Comparison of ENCODE assay signal across 21 cellular contexts in genomic region chr2:238260879-238261278, GRCh38. TPM values are rescaled to one million over a fixed set of nuclear protein-coding genes. Genes with fewer than 3 reads are reported as not detected.
A peak's percentile ranks its signal among the peaks of the same experiment; 100 is the strongest.
DNase-seq lines count a peak whose midpoint lies in the region; ATAC-seq, FAIRE-seq and TF ChIP-seq lines count a peak whose summit lies in the region.
"Had no signal": no experiment of that assay in that cellular context is flagged by ENCODE, and none has a peak within 500 bp of the region (broad histone marks: within the 10 kb centered on the region; RNA-seq: fewer than 3 reads in every experiment).

No MANE protein-coding gene starts in this region.

- TF ChIP-seq RAD21 in HepG2 (CRISPR knock-in tag; IDR thresholded peaks at IDR 0.05) = no peak

- in situ Hi-C loops in HepG2 (cut with HindIII; ENCODE audit: extremely low pct_ligation_motif_present, low pct_unique_long_range_greater_than_20kb) = loop anchor here (10.0 kb wide), 1 partner anchor 406 kb away; the partner anchor contains the start of gene RAMP1

- no peaks in the 10 kb centered on the region for H3K79me2 ChIP-seq in HepG2 (ENCODE audit: insufficient read depth, low read length)

- TF ChIP-seq POLR2A in HepG2 (IDR thresholded peaks at IDR 0.05; ENCODE audit: insufficient read depth in 1 of 2, low read depth in 2 of 2, low read length in 2 of 2) (no peak), thyroid gland (IDR thresholded peaks at IDR 0.05) (no peak)

- H3K4me3 ChIP-seq in right atrium auricular region (no peak overlapping the region), endodermal cell (ENCODE audit: low read length) (no peak overlapping the region), HepG2 (replicated peaks in 1 of 3; ENCODE audit: insufficient read depth in 1 of 3, low read depth in 2 of 3, low read length in 3 of 3) (no peak overlapping the region), thyroid gland (replicated peaks in 1 of 3) (no peak overlapping the region)
- H3K4me3 ChIP-seq: GM23338 had no signal

- H3K4me3 Mint-ChIP-seq in endodermal cell (no peak overlapping the region), osteocyte (ENCODE audit: unreplicated experiment) (no peak overlapping the region)
- H3K4me3 Mint-ChIP-seq: activated naive CD8-positive, alpha-beta T cell; brain; GM23338 had no signal

- 70 to 93% methylated on average over 14 to 18 of the region's 18 CpGs for WGBS in endodermal cell (ENCODE audit: insufficient coverage in 1 of 2, insufficient read length in 1 of 2), 2 experiments
- WGBS in HepG2 (ENCODE audit: low lambda C conversion rate) = 87% methylated on average over 16 of the region's 18 CpGs
- 20 to 42% methylated on average over 1 to 11 of the region's 18 CpGs for WGBS in thyroid gland, 2 donors

- DNase-seq in Right ventricle myocardium superior (peak; percentile 67), right atrium auricular region (ENCODE audit: low spot score) (no peak), endodermal cell (no peak), HepG2 (ENCODE audit: low spot score) (peak; percentile 34), thyroid gland (peak; percentile 67 to 78), osteocyte (ENCODE audit: extremely low spot score, unreplicated experiment) (no peak), globus pallidus (ENCODE audit: low spot score) (no peak)
- no peak for DNase-seq in stimulated activated CD4-positive, alpha-beta T cell treated with anti-CD3 and anti-CD28 coated beads, Interleukin-2, amount 100 ng/mL, for 48 hours
- DNase-seq: 8988T; activated CD4-positive, alpha-beta T cell treated with anti-CD3 and anti-CD28 coated beads for 1 hour; hippocampal formation; NCI-H146; nucleus accumbens; stimulated activated CD4-positive, alpha-beta T cell treated with anti-CD3 and anti-CD28 coated beads, Interleukin-4, amount 100 ng/mL, for 1 hour had no signal

- H3K36me3 Mint-ChIP-seq in endodermal cell (ENCODE audit: low read depth) (peaks cover 29% of the 10 kb centered on the region), osteocyte (ENCODE audit: unreplicated experiment) (peaks cover 2% of the 10 kb centered on the region)

- H3K4me1 ChIP-seq in right atrium auricular region (peaks cover 0 to 38% of the 10 kb centered on the region in 2 donors), endodermal cell (ENCODE audit: control insufficient read depth, insufficient read depth, low read length) (no peaks in the 10 kb centered on the region), HepG2 (ENCODE audit: insufficient read depth, low read length) (peaks cover 54% of the 10 kb centered on the region), thyroid gland (peaks cover 25 to 49% of the 10 kb centered on the region in 2 donors)

- no peak overlapping the region for H2AFZ ChIP-seq in HepG2 (ENCODE audit: low read length)
- H2AFZ ChIP-seq: GM23338 had no signal

- H3K9me3 Mint-ChIP-seq in endodermal cell = no peaks in the 10 kb centered on the region
- no peaks in the 10 kb centered on the region for H3K9me3 Mint-ChIP-seq in osteocyte (ENCODE audit: unreplicated experiment)
- H3K9me3 Mint-ChIP-seq: brain, GM23338 had no signal

- ATAC-seq in Right ventricle myocardium superior (ENCODE audit: poor library complexity) (peak; percentile 49), HepG2 (no peak)
- ATAC-seq: GM23338, SK-N-SH treated with all-trans-retinoic acid at 6 μM for 48 hours had no signal

- H3K27ac ChIP-seq in right atrium auricular region (no peak overlapping the region), endodermal cell (ENCODE audit: low read depth, low read length) (peak overlapping the region; percentile 75), HepG2 (ENCODE audit: extremely low read length, insufficient read depth, low read length) (peak overlapping the region; percentile 88), thyroid gland (peak overlapping the region in 2 of 3 donors; percentile 55 to 56)

- no peak for FAIRE-seq in HepG2 (lab: Jason Lieb, UNC)
- FAIRE-seq: endothelial cell of umbilical vein, GM19239, keratinocyte had no signal

- no peak for TF ChIP-seq CTCF in right atrium auricular region (IDR thresholded peaks at IDR 0.05)
- no peak for TF ChIP-seq CTCF in endodermal cell (conservative IDR thresholded peaks at IDR 0.05)
- no peak for TF ChIP-seq CTCF in HepG2 (CRISPR knock-in tag; IDR thresholded peaks at IDR 0.05)
- TF ChIP-seq CTCF in thyroid gland (IDR thresholded peaks at IDR 0.05) = no peak
- TF ChIP-seq CTCF in osteocyte (IDR thresholded peaks at IDR 0.05) = no peak

- no peak overlapping the region for H3K4me2 ChIP-seq in HepG2 (ENCODE audit: low read depth, low read length)
- H3K4me2 ChIP-seq: GM23338 had no signal

- POLR2A ChIA-PET in HepG2 (lab: Yijun Ruan, JAX) = interaction anchor here (1.7 kb wide), 1 partner anchor 17 kb away, joined by 6 read pairs; no protein-coding TSS in a partner anchor

- H3K36me3 ChIP-seq in right atrium auricular region = peaks cover 75% of the 10 kb centered on the region
- peaks cover 50% of the 10 kb centered on the region for H3K36me3 ChIP-seq in endodermal cell (ENCODE audit: control insufficient read depth, insufficient read depth, low read length)
- peaks cover 16 to 77% of the 10 kb centered on the region in 2 experiments for H3K36me3 ChIP-seq in HepG2 (replicated peaks in 1 of 2; ENCODE audit: control insufficient read depth in 1 of 2, insufficient read depth in 2 of 2, low read length in 2 of 2)
- peaks cover 4 to 9% of the 10 kb centered on the region in 2 donors for H3K36me3 ChIP-seq in thyroid gland

- H3K27ac Mint-ChIP-seq in endodermal cell (no peak overlapping the region), osteocyte (ENCODE audit: unreplicated experiment) (no peak overlapping the region)
- H3K27ac Mint-ChIP-seq: activated naive CD8-positive, alpha-beta T cell; brain; GM23338 had no signal

- H3K9me3 ChIP-seq in right atrium auricular region (no peaks in the 10 kb centered on the region), endodermal cell (ENCODE audit: control insufficient read depth, low read length) (no peaks in the 10 kb centered on the region), HepG2 (ENCODE audit: low read length) (no peaks in the 10 kb centered on the region), thyroid gland (no peaks in the 10 kb centered on the region)

- no TSS peak for BruUV-seq in HepG2 (replicated peaks; lab: Mats Ljungman, UMichigan)

- CTCF ChIA-PET in HepG2 (lab: Yijun Ruan, JAX; ENCODE audit: low intra/inter-chr PET ratio, low total read pairs) = no interaction called here

- TF ChIP-seq EP300 in HepG2 (IDR thresholded peaks at IDR 0.05; ENCODE audit: low read depth in 2 of 2, low read length in 2 of 2) = peak in 1 of 2 experiments; percentile 27; a peak in 1 of 4 replicates
- no peak for TF ChIP-seq EP300 in HepG2 (CRISPR knock-in tag; IDR thresholded peaks at IDR 0.05; ENCODE audit: borderline replicate concordance)

- intact Hi-C loops in Right ventricle myocardium superior (cut with DNase I) = loop anchor here (5.0 to 10.0 kb wide), 2 partner anchors 196 to 404 kb away; partner anchors contain the start of genes RAMP1 and SCLY
- intact Hi-C loops in HepG2 (cut with micrococcal nuclease; ENCODE audit: unreplicated experiment) = no loop called here
- intact Hi-C loops in thyroid gland (cut with DNase I) = loop anchor here (5.0 kb wide), 1 partner anchor 404 kb away; the partner anchor contains the start of gene RAMP1

- H3K4me1 Mint-ChIP-seq in endodermal cell (peaks cover 4% of the 10 kb centered on the region), osteocyte (ENCODE audit: unreplicated experiment) (peaks cover 9% of the 10 kb centered on the region)

- H4K20me1 ChIP-seq in HepG2 (ENCODE audit: insufficient read depth, low read length) = no peaks in the 10 kb centered on the region

- no peak overlapping the region for H3K9ac ChIP-seq in endodermal cell (ENCODE audit: extremely low read depth, low read length, poor library complexity, severe bottlenecking)
- H3K9ac ChIP-seq in HepG2 (ENCODE audit: insufficient read depth, low read depth, low read length) = no peak overlapping the region

- H3K27me3 ChIP-seq in right atrium auricular region (no peaks in the 10 kb centered on the region), endodermal cell (ENCODE audit: control insufficient read depth, insufficient read depth, low read length, poor library complexity, severe bottlenecking) (no peaks in the 10 kb centered on the region), HepG2 (ENCODE audit: control insufficient read depth in 1 of 2, insufficient read depth in 2 of 2, low read length in 2 of 2) (no peaks in the 10 kb centered on the region), thyroid gland (no peaks in the 10 kb centered on the region)

- no peaks in the 10 kb centered on the region for H3K27me3 Mint-ChIP-seq in endodermal cell (ENCODE audit: insufficient read depth)
- H3K27me3 Mint-ChIP-seq in osteocyte (ENCODE audit: unreplicated experiment) = no peaks in the 10 kb centered on the region
- H3K27me3 Mint-ChIP-seq: activated naive CD8-positive, alpha-beta T cell; brain had no signal

RNA-seq across cellular contexts. Expression of gene HES6, which starts 21.0 kb away (rescaled TPM):
- total RNA-seq in Right ventricle myocardium superior (2.5 TPM), right atrium auricular region (1 to 10 TPM; 2.5 to 4.8 TPM), endodermal cell (10 to 100 TPM; 17.8 to 26.3 TPM), HepG2 (2016; rRNA removed; fragmentation: Illumina TruSeq; extraction: Trizol) (59.0 and 82.8 TPM in 2 replicates), thyroid gland (1 to 10 TPM; 2.9 to 9.0 (median 6.8) TPM), osteocyte (6.2 and 6.5 TPM in 2 replicates)
- 302 TPM for polyA plus RNA-seq in endodermal cell (2013, experiment 1 of 2)
- 279 TPM for polyA plus RNA-seq in endodermal cell (2013, experiment 2 of 2)
- 147 and 163 TPM in 2 replicates for total RNA-seq in HepG2 (2016; cell fraction: cytosol; rRNA removed; fragmentation: Illumina TruSeq; extraction: Trizol; ENCODE audit: low read depth)
- 53.8 and 85.2 TPM in 2 replicates for total RNA-seq in HepG2 (2016; cell fraction: insoluble cytoplasmic fraction; rRNA removed; fragmentation: Illumina TruSeq; extraction: Trizol)
- total RNA-seq in HepG2 (2016; cell fraction: membrane; rRNA removed; fragmentation: Illumina TruSeq; extraction: Trizol) = 185 and 209 TPM in 2 replicates
- total RNA-seq in HepG2 (2016; cell fraction: nucleus; rRNA removed; fragmentation: Illumina TruSeq; extraction: Trizol) = 38.9 and 45.1 TPM in 2 replicates
- polyA plus RNA-seq in HepG2 (2011; rRNA removed) = 19.5 and 25.3 TPM in 2 replicates
- 16.3 and 30.2 TPM in 2 replicates for polyA plus RNA-seq in HepG2 (2011; cell fraction: cytosol; rRNA removed)
- polyA plus RNA-seq in HepG2 (2011; cell fraction: nucleus; rRNA removed) = 53.7 and 55.3 TPM in 2 replicates
- polyA plus RNA-seq in HepG2 (2012) = 15.6 and 22.1 TPM in 2 replicates
- 142 and 160 TPM in 2 replicates for polyA plus RNA-seq in HepG2 (2016; cell fraction: cytosol; fragmentation: Illumina TruSeq; extraction: Trizol; ENCODE audit: low read depth)
- polyA plus RNA-seq in HepG2 (2016; cell fraction: insoluble cytoplasmic fraction; fragmentation: Illumina TruSeq; extraction: Trizol; ENCODE audit: low read depth) = 56.0 and 58.7 TPM in 2 replicates
- 144 and 147 TPM in 2 replicates for polyA plus RNA-seq in HepG2 (2016; cell fraction: membrane; fragmentation: Illumina TruSeq; extraction: Trizol; ENCODE audit: low read depth)
- 73.3 and 84.5 TPM in 2 replicates for polyA plus RNA-seq in HepG2 (2016; cell fraction: nucleus; fragmentation: Illumina TruSeq; extraction: Trizol; ENCODE audit: insufficient read depth, low read depth)
- 0.30 and 12.1 TPM in 2 replicates for polyA minus RNA-seq in HepG2 (2011; rRNA and poly(A)+ RNA removed; ENCODE audit: low replicate concordance)
- 10.4 and 11.7 TPM in 2 replicates for polyA minus RNA-seq in HepG2 (2011; cell fraction: cytosol; rRNA and poly(A)+ RNA removed)
- polyA minus RNA-seq in HepG2 (2011; cell fraction: nucleus; rRNA and poly(A)+ RNA removed) = 3.1 and 4.4 TPM in 2 replicates

RNA-seq across cellular contexts. Expression of gene PER2, which starts 27.5 kb away (rescaled TPM):
- total RNA-seq in Right ventricle myocardium superior (3.6 TPM), right atrium auricular region (1 to 10 TPM; 5.2 to 9.4 TPM), endodermal cell (10 to 100 TPM in 1 of 2 donors, 1 to 10 TPM in 1; 9.7 to 13.5 TPM), HepG2 (2016; rRNA removed; fragmentation: Illumina TruSeq; extraction: Trizol) (6.8 and 9.4 TPM in 2 replicates), thyroid gland (10 to 100 TPM in 2 of 4 donors, 1 to 10 TPM in 2; 6.5 to 17.6 (median 9.6) TPM), osteocyte (3.7 and 5.7 TPM in 2 replicates)
- 5.6 TPM for polyA plus RNA-seq in endodermal cell (2013, experiment 1 of 2)
- polyA plus RNA-seq in endodermal cell (2013, experiment 2 of 2) = 4.9 TPM
- total RNA-seq in HepG2 (2016; cell fraction: cytosol; rRNA removed; fragmentation: Illumina TruSeq; extraction: Trizol; ENCODE audit: low read depth) = 21.5 and 22.6 TPM in 2 replicates
- total RNA-seq in HepG2 (2016; cell fraction: insoluble cytoplasmic fraction; rRNA removed; fragmentation: Illumina TruSeq; extraction: Trizol) = 5.4 and 8.6 TPM in 2 replicates
- 9.6 TPM in 2 replicates for total RNA-seq in HepG2 (2016; cell fraction: membrane; rRNA removed; fragmentation: Illumina TruSeq; extraction: Trizol)
- 9.6 and 11.5 TPM in 2 replicates for total RNA-seq in HepG2 (2016; cell fraction: nucleus; rRNA removed; fragmentation: Illumina TruSeq; extraction: Trizol)
- polyA plus RNA-seq in HepG2 (2011; rRNA removed) = 5.1 TPM in 2 replicates
- polyA plus RNA-seq in HepG2 (2011; cell fraction: cytosol; rRNA removed) = 2.3 and 2.9 TPM in 2 replicates
- 12.7 and 15.5 TPM in 2 replicates for polyA plus RNA-seq in HepG2 (2011; cell fraction: nucleus; rRNA removed)
- polyA plus RNA-seq in HepG2 (2012) = 7.2 and 7.6 TPM in 2 replicates
- polyA plus RNA-seq in HepG2 (2016; cell fraction: cytosol; fragmentation: Illumina TruSeq; extraction: Trizol; ENCODE audit: low read depth) = 0.31 and 0.44 TPM in 2 replicates
- 5.0 and 6.1 TPM in 2 replicates for polyA plus RNA-seq in HepG2 (2016; cell fraction: insoluble cytoplasmic fraction; fragmentation: Illumina TruSeq; extraction: Trizol; ENCODE audit: low read depth)
- polyA plus RNA-seq in HepG2 (2016; cell fraction: membrane; fragmentation: Illumina TruSeq; extraction: Trizol; ENCODE audit: low read depth) = 1.3 and 1.5 TPM in 2 replicates
- 18.1 and 18.4 TPM in 2 replicates for polyA plus RNA-seq in HepG2 (2016; cell fraction: nucleus; fragmentation: Illumina TruSeq; extraction: Trizol; ENCODE audit: insufficient read depth, low read depth)
- 8.0 and 20.0 TPM in 2 replicates for polyA minus RNA-seq in HepG2 (2011; rRNA and poly(A)+ RNA removed; ENCODE audit: low replicate concordance)
- 6.6 and 9.5 TPM in 2 replicates for polyA minus RNA-seq in HepG2 (2011; cell fraction: cytosol; rRNA and poly(A)+ RNA removed)
- polyA minus RNA-seq in HepG2 (2011; cell fraction: nucleus; rRNA and poly(A)+ RNA removed) = 40.7 and 48.7 TPM in 2 replicates

RNA-seq across cellular contexts. Expression of gene ILKAP, which starts 57.4 kb away (rescaled TPM):
- total RNA-seq in Right ventricle myocardium superior = 23.8 TPM
- 10 to 100 TPM; 15.9 to 17.6 TPM for total RNA-seq in right atrium auricular region
- total RNA-seq in endodermal cell = 10 to 100 TPM; 40.9 to 46.4 TPM
- 42.6 TPM for polyA plus RNA-seq in endodermal cell (2013, experiment 1 of 2)
- polyA plus RNA-seq in endodermal cell (2013, experiment 2 of 2) = 38.0 TPM
- 28.8 and 33.1 TPM in 2 replicates for total RNA-seq in HepG2 (2016; rRNA removed; fragmentation: Illumina TruSeq; extraction: Trizol)
- total RNA-seq in HepG2 (2016; cell fraction: cytosol; rRNA removed; fragmentation: Illumina TruSeq; extraction: Trizol; ENCODE audit: low read depth) = 48.9 and 49.3 TPM in 2 replicates
- 29.4 and 32.7 TPM in 2 replicates for total RNA-seq in HepG2 (2016; cell fraction: insoluble cytoplasmic fraction; rRNA removed; fragmentation: Illumina TruSeq; extraction: Trizol)
- total RNA-seq in HepG2 (2016; cell fraction: membrane; rRNA removed; fragmentation: Illumina TruSeq; extraction: Trizol) = 27.7 and 27.8 TPM in 2 replicates
- 36.5 and 38.3 TPM in 2 replicates for total RNA-seq in HepG2 (2016; cell fraction: nucleus; rRNA removed; fragmentation: Illumina TruSeq; extraction: Trizol)
- polyA plus RNA-seq in HepG2 (2011; rRNA removed) = 29.6 and 31.7 TPM in 2 replicates
- polyA plus RNA-seq in HepG2 (2011; cell fraction: cytosol; rRNA removed) = 18.8 and 19.7 TPM in 2 replicates
- polyA plus RNA-seq in HepG2 (2011; cell fraction: nucleus; rRNA removed) = 88.3 TPM in 2 replicates
- polyA plus RNA-seq in HepG2 (2012) = 20.7 and 25.1 TPM in 2 replicates
- 19.8 and 22.9 TPM in 2 replicates for polyA plus RNA-seq in HepG2 (2016; cell fraction: cytosol; fragmentation: Illumina TruSeq; extraction: Trizol; ENCODE audit: low read depth)
- 37.7 and 40.4 TPM in 2 replicates for polyA plus RNA-seq in HepG2 (2016; cell fraction: insoluble cytoplasmic fraction; fragmentation: Illumina TruSeq; extraction: Trizol; ENCODE audit: low read depth)
- polyA plus RNA-seq in HepG2 (2016; cell fraction: membrane; fragmentation: Illumina TruSeq; extraction: Trizol; ENCODE audit: low read depth) = 21.8 and 23.4 TPM in 2 replicates
- polyA plus RNA-seq in HepG2 (2016; cell fraction: nucleus; fragmentation: Illumina TruSeq; extraction: Trizol; ENCODE audit: insufficient read depth, low read depth) = 90.6 and 92.2 TPM in 2 replicates
- 19.4 and 31.8 TPM in 2 replicates for polyA minus RNA-seq in HepG2 (2011; rRNA and poly(A)+ RNA removed; ENCODE audit: low replicate concordance)
- 6.0 and 7.4 TPM in 2 replicates for polyA minus RNA-seq in HepG2 (2011; cell fraction: cytosol; rRNA and poly(A)+ RNA removed)
- polyA minus RNA-seq in HepG2 (2011; cell fraction: nucleus; rRNA and poly(A)+ RNA removed) = 50.5 and 52.7 TPM in 2 replicates
- 10 to 100 TPM; 33.4 to 52.0 (median 41.0) TPM for total RNA-seq in thyroid gland
- total RNA-seq in osteocyte = 34.1 and 37.2 TPM in 2 replicates

RNA-seq across cellular contexts. Expression of gene TRAF3IP1, which starts 59.4 kb away (rescaled TPM):
- 13.6 TPM for total RNA-seq in Right ventricle myocardium superior
- 1 to 10 TPM; 5.0 to 5.8 TPM for total RNA-seq in right atrium auricular region
- total RNA-seq in endodermal cell = 10 to 100 TPM; 21.9 to 28.3 TPM
- polyA plus RNA-seq in endodermal cell (2013, experiment 1 of 2) = 14.1 TPM
- polyA plus RNA-seq in endodermal cell (2013, experiment 2 of 2) = 10.9 TPM
- total RNA-seq in HepG2 (2016; rRNA removed; fragmentation: Illumina TruSeq; extraction: Trizol) = 12.9 TPM in 2 replicates
- 11.5 and 11.7 TPM in 2 replicates for total RNA-seq in HepG2 (2016; cell fraction: cytosol; rRNA removed; fragmentation: Illumina TruSeq; extraction: Trizol; ENCODE audit: low read depth)
- total RNA-seq in HepG2 (2016; cell fraction: insoluble cytoplasmic fraction; rRNA removed; fragmentation: Illumina TruSeq; extraction: Trizol) = 12.5 and 15.2 TPM in 2 replicates
- 8.5 and 9.1 TPM in 2 replicates for total RNA-seq in HepG2 (2016; cell fraction: membrane; rRNA removed; fragmentation: Illumina TruSeq; extraction: Trizol)
- total RNA-seq in HepG2 (2016; cell fraction: nucleus; rRNA removed; fragmentation: Illumina TruSeq; extraction: Trizol) = 6.5 and 10.2 TPM in 2 replicates
- 4.1 and 5.0 TPM in 2 replicates for polyA plus RNA-seq in HepG2 (2011; rRNA removed)
- 2.7 and 3.7 TPM in 2 replicates for polyA plus RNA-seq in HepG2 (2011; cell fraction: cytosol; rRNA removed)
- 4.1 and 4.3 TPM in 2 replicates for polyA plus RNA-seq in HepG2 (2011; cell fraction: nucleus; rRNA removed)
- 7.5 and 8.6 TPM in 2 replicates for polyA plus RNA-seq in HepG2 (2012)
- polyA plus RNA-seq in HepG2 (2016; cell fraction: cytosol; fragmentation: Illumina TruSeq; extraction: Trizol; ENCODE audit: low read depth) = 1.2 and 1.5 TPM in 2 replicates
- polyA plus RNA-seq in HepG2 (2016; cell fraction: insoluble cytoplasmic fraction; fragmentation: Illumina TruSeq; extraction: Trizol; ENCODE audit: low read depth) = 16.1 and 18.0 TPM in 2 replicates
- 4.0 and 4.6 TPM in 2 replicates for polyA plus RNA-seq in HepG2 (2016; cell fraction: membrane; fragmentation: Illumina TruSeq; extraction: Trizol; ENCODE audit: low read depth)
- polyA plus RNA-seq in HepG2 (2016; cell fraction: nucleus; fragmentation: Illumina TruSeq; extraction: Trizol; ENCODE audit: insufficient read depth, low read depth) = 17.1 and 17.8 TPM in 2 replicates
- 3.0 and 4.5 TPM in 2 replicates for polyA minus RNA-seq in HepG2 (2011; rRNA and poly(A)+ RNA removed; ENCODE audit: low replicate concordance)
- 2.3 and 3.6 TPM in 2 replicates for polyA minus RNA-seq in HepG2 (2011; cell fraction: cytosol; rRNA and poly(A)+ RNA removed)
- 2.7 and 3.7 TPM in 2 replicates for polyA minus RNA-seq in HepG2 (2011; cell fraction: nucleus; rRNA and poly(A)+ RNA removed)
- 10 to 100 TPM; 19.5 to 24.7 (median 22.2) TPM for total RNA-seq in thyroid gland
- 17.3 and 19.4 TPM in 2 replicates for total RNA-seq in osteocyte

Comparison
In these comparisons a context has a peak if more than half of its experiments do, and no peak if none do; other contexts are left out.
1. DNase-seq: peak in Right ventricle myocardium superior (single experiment), HepG2 (single experiment) and thyroid gland (2 of 2); none in right atrium auricular region (single experiment), endodermal cell (single experiment), osteocyte (single experiment), stimulated activated CD4-positive, alpha-beta T cell treated with anti-CD3 and anti-CD28 coated beads, Interleukin-2, amount 100 ng/mL, for 48 hours (0 of 2) and globus pallidus (single experiment).
2. H3K27ac ChIP-seq: peak in endodermal cell (single experiment), HepG2 (single experiment) and thyroid gland (2 of 3); none in right atrium auricular region (0 of 2).